ENCODE assay signal across 9 cellular contexts in the genomic region with DNA sequence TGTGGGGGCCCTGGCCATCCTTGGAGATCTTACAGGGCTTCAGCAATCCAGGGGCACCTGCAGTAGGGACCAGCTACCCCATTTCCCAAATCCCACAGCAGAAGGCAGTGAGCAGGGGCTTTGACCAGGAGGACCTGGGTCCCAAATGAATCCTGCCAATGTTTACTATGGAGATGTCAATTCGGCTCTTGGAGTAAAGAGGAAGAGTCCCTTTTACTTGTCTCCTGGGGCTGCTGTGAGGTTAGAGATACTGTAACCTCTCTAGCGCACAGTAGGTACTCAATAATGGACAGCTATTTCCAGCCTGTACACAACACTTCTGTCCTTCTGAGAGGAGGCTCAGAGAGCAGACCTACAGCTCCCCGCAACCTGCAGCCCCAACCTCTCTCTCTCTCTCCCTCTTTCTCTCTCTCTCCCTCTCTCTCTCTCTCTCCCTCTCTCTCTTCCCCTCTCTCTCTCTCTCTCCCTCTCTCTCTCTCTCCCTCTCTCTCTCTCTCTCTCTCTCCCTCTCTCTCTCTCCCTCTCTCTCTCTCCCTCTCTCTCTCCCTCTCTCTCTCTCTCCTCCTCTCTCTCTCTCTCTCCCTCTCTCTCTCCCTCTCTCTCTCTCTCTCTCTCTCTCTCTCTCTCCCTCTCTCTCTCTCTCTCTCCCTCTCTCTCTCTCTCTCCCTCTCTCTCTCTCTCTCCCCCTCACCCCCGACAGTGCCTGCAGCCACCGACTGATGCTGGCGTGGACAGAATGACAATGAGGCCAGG. TPM values are rescaled to one million over a fixed set of nuclear protein-coding genes. Genes with fewer than 3 reads are reported as not detected.
DNase-seq lines count a peak whose midpoint lies in the region; ATAC-seq, FAIRE-seq and TF ChIP-seq lines count a peak whose summit lies in the region.
"Not testable (repeated sequence)": the region's sequence is repeated elsewhere in the genome, so short reads cannot be mapped to it uniquely, and the experiment has no call there.
"Had no signal": no experiment of that assay in that cellular context is flagged by ENCODE, and none has a peak within 500 bp of the region (broad histone marks: within the 10 kb centered on the region; RNA-seq: fewer than 3 reads in every experiment).

No MANE protein-coding gene starts in this region.

- not testable (repeated sequence) for H3K79me1 ChIP-seq in H1 (ENCODE audit: low read depth, low read length)

- H3K27ac ChIP-seq in AG04450 (ENCODE audit: low read depth, low read length) (peak overlapping the region; percentile 89), HCT116 (ENCODE audit: low read depth, low read length) (peak overlapping the region; percentile 100), PC-9 (peak overlapping the region; percentile 99), keratinocyte (ENCODE audit: control insufficient read depth, insufficient read depth, low read length) (peak overlapping the region; percentile 90)
- H3K27ac ChIP-seq in H1 (ENCODE audit: low read depth, low read length), result not testable (repeated sequence)

- not testable (repeated sequence) for H3K9me1 ChIP-seq in keratinocyte (ENCODE audit: control insufficient read depth, extremely low read depth, insufficient read depth, low read length)

- H3K9ac ChIP-seq in HCT116 (ENCODE audit: low read length) (peak overlapping the region; percentile 81), keratinocyte (ENCODE audit: control insufficient read depth, extremely low read depth, insufficient read depth, low read length) (peak overlapping the region; percentile 52)
- not testable (repeated sequence) for H3K9ac ChIP-seq in H1 (replicated peaks in 1 of 4; ENCODE audit: extremely low read depth in 1 of 4, low read depth in 3 of 4, low read length in 3 of 4)

- not testable (repeated sequence) for TF ChIP-seq EP300 in H1 (IDR thresholded peaks at IDR 0.05; ENCODE audit: borderline replicate concordance in 1 of 2, low read depth in 2 of 2, low read length in 2 of 2)

- not testable (repeated sequence) for H3K18ac ChIP-seq in H1 (ENCODE audit: extremely low read depth, low read length)

- H3K36me3 Mint-ChIP-seq in neural crest cell (ENCODE audit: low read depth); stimulated activated effector memory CD8-positive, alpha-beta T cell treated with anti-CD3 and anti-CD28 coated beads, Interleukin-12 subunit alpha, Interleukin-12 subunit beta, amount 100 ng/mL, for 72 hours: not testable (repeated sequence)

- H3K36me3 ChIP-seq in HCT116 (ENCODE audit: control insufficient read depth in 1 of 2, insufficient read depth in 2 of 2, low read length in 2 of 2); PC-9 (ENCODE audit: low read depth); H1 (ENCODE audit: control insufficient read depth in 2 of 4, insufficient read depth in 4 of 4, low read length in 3 of 4); keratinocyte (ENCODE audit: control insufficient read depth in 2 of 2, extremely low read depth in 1 of 2, insufficient read depth in 2 of 2, low read length in 2 of 2): not testable (repeated sequence)

- TSS peak; percentile 93 for BruUV-seq in HCT116 (replicated peaks; lab: Mats Ljungman, UMichigan)
- TSS peak; percentile 97 for BruUV-seq in PC-9 (replicated peaks; lab: Mats Ljungman, UMichigan)

- H3K23ac ChIP-seq in H1 (ENCODE audit: insufficient read length), result not testable (repeated sequence)

- H3K4ac ChIP-seq in H1 (replicated peaks; ENCODE audit: insufficient read length, low read depth, low read length), result not testable (repeated sequence)

- H3K4me1 ChIP-seq in HCT116 (ENCODE audit: control insufficient read depth in 1 of 2, insufficient read depth in 2 of 2, low read length in 2 of 2), result peaks cover 91 to 100% of the 10 kb centered on the region in 2 experiments
- H3K4me1 ChIP-seq in PC-9 (replicated peaks; ENCODE audit: insufficient read depth), result peaks cover 91% of the 10 kb centered on the region
- peaks cover 7 to 29% (median 13%) of the 10 kb centered on the region in 4 experiments for H3K4me1 ChIP-seq in H1 (replicated peaks in 1 of 4; ENCODE audit: control insufficient read depth in 3 of 4, insufficient read depth in 4 of 4, low read length in 3 of 4)
- peaks cover 60% of the 10 kb centered on the region for H3K4me1 ChIP-seq in keratinocyte (ENCODE audit: control insufficient read depth, extremely low read depth, insufficient read depth, low read length)

- H3F3A ChIP-seq in PC-9 (ENCODE audit: insufficient read depth, low read depth), result peaks cover 68% of the 10 kb centered on the region

- H3K23me2 ChIP-seq in H1 (ENCODE audit: low read depth, low read length), result not testable (repeated sequence)

- not testable (repeated sequence) for H2BK120ac ChIP-seq in H1 (replicated peaks; ENCODE audit: low read depth, low read length)

- CTCF ChIA-PET in AG04450 (lab: Charles Lee), result not testable (repeated sequence)
- CTCF ChIA-PET in HCT116 (lab: Charles Lee), result interaction anchor here (1.1 to 5.7 kb wide), 4 partner anchors 12 to 238 kb away, joined by 3 to 101 read pairs (median 9); no protein-coding TSS in a partner anchor
- CTCF ChIA-PET in PC-9 (lab: Charles Lee), result interaction anchor here (0.6 to 0.7 kb wide), 4 partner anchors 9 to 89 kb away, joined by 3 to 12 read pairs (median 3); no protein-coding TSS in a partner anchor
- CTCF ChIA-PET in H1 (lab: Charles Lee; ENCODE audit: partially characterized antibody), result interaction anchor here (0.6 to 7.5 kb wide), 5 partner anchors 12 to 191 kb away, joined by 3 to 61 read pairs (median 3); no protein-coding TSS in a partner anchor

- not testable (repeated sequence) for H4K5ac ChIP-seq in H1 (ENCODE audit: insufficient read length, low read depth, low read length)

- H4K91ac ChIP-seq in H1 (replicated peaks; ENCODE audit: insufficient read length, low read length), result not testable (repeated sequence)

- not testable (repeated sequence) for H4K20me1 ChIP-seq in HCT116 (ENCODE audit: insufficient read depth); PC-9 (ENCODE audit: insufficient read depth); H1 (replicated peaks in 1 of 2; ENCODE audit: control insufficient read depth in 1 of 2, insufficient read depth in 2 of 2, low read length in 2 of 2); keratinocyte (ENCODE audit: control insufficient read depth, extremely low read depth, insufficient read depth, low read length)

- not testable (repeated sequence) for H3K4me3 Mint-ChIP-seq in neural crest cell; stimulated activated effector memory CD8-positive, alpha-beta T cell treated with anti-CD3 and anti-CD28 coated beads, Interleukin-12 subunit alpha, Interleukin-12 subunit beta, amount 100 ng/mL, for 72 hours

- RAD21 ChIA-PET in HCT116 (lab: Charles Lee; ENCODE audit: low non-redundant PET in 1 of 2, low total read pairs in 2 of 2, uncharacterized antibody in 2 of 2, unreplicated experiment in 2 of 2), result interaction anchor here (1.0 to 3.7 kb wide), 8 partner anchors 11 to 129 kb away, joined by 3 to 24 read pairs (median 6); no protein-coding TSS in a partner anchor

- dilution Hi-C loops in keratinocyte (cut with MboI; ENCODE audit: extremely low pct_ligation_motif_present, low sequenced_read_pairs), result not testable (repeated sequence)

- H3K27me3 Mint-ChIP-seq in neural crest cell (ENCODE audit: low read depth), result peaks cover 94% of the 10 kb centered on the region

- H3K4me1 Mint-ChIP-seq in neural crest cell, result peaks cover 13% of the 10 kb centered on the region
- peaks cover 13% of the 10 kb centered on the region for H3K4me1 Mint-ChIP-seq in stimulated activated effector memory CD8-positive, alpha-beta T cell treated with anti-CD3 and anti-CD28 coated beads, Interleukin-12 subunit alpha, Interleukin-12 subunit beta, amount 100 ng/mL, for 72 hours

- intact Hi-C loops in HCT116 (cut with micrococcal nuclease), result loop anchor here (1.0 to 2.0 kb wide), 2 partner anchors 12 to 128 kb away; no protein-coding TSS in a partner anchor
- intact Hi-C loops in PC-9 (cut with micrococcal nuclease; ENCODE audit: unreplicated experiment), result loop anchor here (1.0 to 2.0 kb wide), 3 partner anchors 9 to 104 kb away; no protein-coding TSS in a partner anchor

- not testable (repeated sequence) for H2BK20ac ChIP-seq in H1 (ENCODE audit: low read length)

- H3K14ac ChIP-seq in H1 (ENCODE audit: insufficient read length), result not testable (repeated sequence)

- DNase-seq in AG04450 (ENCODE audit: low read depth, low spot score); HCT116 (ENCODE audit: low read depth, low spot score); PC-9; H1 (ENCODE audit: low read depth in 1 of 2, low spot score in 2 of 2); keratinocyte (ENCODE audit: low read depth, low spot score); neural crest cell (ENCODE audit: low read depth, low spot score); stimulated activated effector memory CD8-positive, alpha-beta T cell treated with anti-CD3 and anti-CD28 coated beads, Interleukin-12 subunit alpha, Interleukin-12 subunit beta, amount 100 ng/mL, for 72 hours (ENCODE audit: low spot score in 2 of 2): not testable (repeated sequence)
- peak; percentile 52 for DNase-seq in astrocyte of the hippocampus (ENCODE audit: low read depth, low spot score)

- H3K56ac ChIP-seq in H1 (replicated peaks; ENCODE audit: insufficient read length, low read depth, low read length), result not testable (repeated sequence)

- not testable (repeated sequence) for TF ChIP-seq RAD21 in HCT116 (IDR thresholded peaks at IDR 0.05; ENCODE audit: low read depth); H1 (IDR thresholded peaks at IDR 0.05 in 1 of 2, conservative IDR thresholded peaks at IDR 0.05 in 1 of 2; ENCODE audit: low read depth in 2 of 2, low read length in 2 of 2)

- not testable (repeated sequence) for H3K4me3 ChIP-seq in AG04450 (ENCODE audit: low read depth, low read length); H1 (ENCODE audit: extremely low read depth in 1 of 4, insufficient read depth in 2 of 4, low read depth in 3 of 4, low read length in 4 of 4)
- H3K4me3 ChIP-seq in HCT116 (replicated peaks in 1 of 2; ENCODE audit: low read depth in 1 of 2, low read length in 2 of 2) (peak overlapping the region; percentile 0 to 40; a peak in 3 of 4 replicates), PC-9 (peak overlapping the region; percentile 19; the same call in 1 of the 2 replicates), keratinocyte (ENCODE audit: control insufficient read depth in 2 of 3, extremely low read depth in 1 of 3, insufficient read depth in 2 of 3, low read depth in 1 of 3, low read length in 3 of 3) (peak overlapping the region in 1 of 3 experiments; percentile 25)

- not testable (repeated sequence) for H3K79me2 ChIP-seq in HCT116 (ENCODE audit: insufficient read depth, low read length); PC-9 (ENCODE audit: low read depth); H1 (ENCODE audit: control insufficient read depth in 1 of 2, insufficient read depth in 2 of 2, low read length in 2 of 2); keratinocyte (ENCODE audit: control insufficient read depth, insufficient read depth, low read length)

- H2BK15ac ChIP-seq in H1 (ENCODE audit: low read length), result not testable (repeated sequence)

- not testable (repeated sequence) for H3K9me2 ChIP-seq in HCT116 (ENCODE audit: insufficient read depth); PC-9 (ENCODE audit: insufficient read depth)

- not testable (repeated sequence) for H3K9me3 Mint-ChIP-seq in neural crest cell; stimulated activated effector memory CD8-positive, alpha-beta T cell treated with anti-CD3 and anti-CD28 coated beads, Interleukin-12 subunit alpha, Interleukin-12 subunit beta, amount 100 ng/mL, for 72 hours

- peak overlapping the region; percentile 19 for H3K27ac Mint-ChIP-seq in neural crest cell (ENCODE audit: unreplicated experiment)
- H3K27ac Mint-ChIP-seq in stimulated activated effector memory CD8-positive, alpha-beta T cell treated with anti-CD3 and anti-CD28 coated beads, Interleukin-12 subunit alpha, Interleukin-12 subunit beta, amount 100 ng/mL, for 72 hours, result peak overlapping the region; percentile 18

- POLR2A ChIA-PET in AG04450 (lab: Yijun Ruan, JAX) (interaction anchor here (0.7 to 1.1 kb wide), 3 partner anchors 17 to 104 kb away, joined by 3 to 7 read pairs (median 5); no protein-coding TSS in a partner anchor), HCT116 (lab: Charles Lee) (interaction anchor here (0.9 to 6.8 kb wide), 7 partner anchors 11 to 127 kb away, joined by 3 to 152 read pairs (median 4); no protein-coding TSS in a partner anchor), PC-9 (lab: Charles Lee; ENCODE audit: unreplicated experiment) (interaction anchor here (0.5 to 0.6 kb wide), 2 partner anchors 150 to 478 kb away, joined by 3 read pairs; no protein-coding TSS in a partner anchor), H1 (lab: Charles Lee; ENCODE audit: partially characterized antibody) (interaction anchor here (1.1 kb wide), 1 partner anchor 9 kb away, joined by 3 read pairs; no protein-coding TSS in a partner anchor)

- H2AFZ ChIP-seq in HCT116 (ENCODE audit: low read depth, low read length, poor library complexity, severe bottlenecking); PC-9; H1 (ENCODE audit: low read length); keratinocyte (ENCODE audit: control insufficient read depth, low read length): not testable (repeated sequence)

- not testable (repeated sequence) for H4K8ac ChIP-seq in H1 (ENCODE audit: extremely low read depth, insufficient read depth, low read length)

- not testable (repeated sequence) for H2BK12ac ChIP-seq in H1 (ENCODE audit: low read depth, low read length)

- TF ChIP-seq CTCF in AG04450 (IDR thresholded peaks at IDR 0.05; ENCODE audit: low read depth, low read length); H1 (IDR thresholded peaks at IDR 0.05; ENCODE audit: control extremely low read depth in 1 of 3, insufficient read depth in 1 of 3, low read depth in 1 of 3, low read length in 3 of 3); keratinocyte (optimal IDR thresholded peaks at IDR 0.05 in 1 of 3, IDR thresholded peaks at IDR 0.05 in 1 of 3, conservative IDR thresholded peaks at IDR 0.05 in 1 of 3; ENCODE audit: extremely low read depth in 1 of 3, insufficient read depth in 2 of 3, low read length in 3 of 3); neural crest cell (conservative IDR thresholded peaks at IDR 0.05): not testable (repeated sequence)
- peak in 1 of 3 experiments; percentile 50; a peak in 2 of 6 replicates for TF ChIP-seq CTCF in HCT116 (IDR thresholded peaks at IDR 0.05 in 2 of 3, conservative IDR thresholded peaks at IDR 0.05 in 1 of 3; ENCODE audit: borderline replicate concordance in 1 of 3, insufficient read depth in 1 of 3, low read depth in 2 of 3, low read length in 2 of 3)
- peak; percentile 95 for TF ChIP-seq CTCF in PC-9 (conservative IDR thresholded peaks at IDR 0.05)

- not testable (repeated sequence) for TF ChIP-seq POLR2A in HCT116 (IDR thresholded peaks at IDR 0.05; ENCODE audit: borderline replicate concordance, extremely low read depth, insufficient read depth, insufficient read length); H1 (IDR thresholded peaks at IDR 0.05; ENCODE audit: control extremely low read depth in 1 of 2, low read depth in 2 of 2, low read length in 2 of 2)

- FAIRE-seq in H1 (lab: Jason Lieb, UNC), result not testable (repeated sequence)
- FAIRE-seq in keratinocyte (lab: Jason Lieb, UNC), result peak; percentile 5

- H3K4me2 ChIP-seq in HCT116 (ENCODE audit: low read length) (peak overlapping the region; percentile 83), PC-9 (peak overlapping the region; percentile 73), keratinocyte (ENCODE audit: control insufficient read depth, extremely low read depth, insufficient read depth, low read depth, low read length) (peak overlapping the region; percentile 69)
- H3K4me2 ChIP-seq in H1 (ENCODE audit: insufficient read depth in 1 of 2, low read depth in 2 of 2, low read length in 2 of 2), result not testable (repeated sequence)

- not testable (repeated sequence) for H3K27me3 ChIP-seq in AG04450 (ENCODE audit: control insufficient read depth, insufficient read depth, low read length); HCT116 (ENCODE audit: insufficient read depth, low read length); PC-9 (ENCODE audit: insufficient read depth, low read depth); keratinocyte (ENCODE audit: control insufficient read depth, extremely low read depth, insufficient read depth, low read length)
- peaks cover 0 to 29% (median 19%) of the 10 kb centered on the region in 4 experiments; a peak in 6 of 7 replicates for H3K27me3 ChIP-seq in H1 (replicated peaks in 1 of 4; ENCODE audit: control insufficient read depth in 3 of 4, extremely low read depth in 1 of 4, insufficient read depth in 3 of 4, low read length in 3 of 4)

- H2AK5ac ChIP-seq in H1 (ENCODE audit: low read depth, low read length), result not testable (repeated sequence)

- ATAC-seq in HCT116; stimulated activated effector memory CD8-positive, alpha-beta T cell treated with anti-CD3 and anti-CD28 coated beads, Interleukin-12 subunit alpha, Interleukin-12 subunit beta, amount 100 ng/mL, for 72 hours: not testable (repeated sequence)

- H2BK5ac ChIP-seq in H1 (ENCODE audit: low read depth, low read length), result not testable (repeated sequence)

- H3K9me3 ChIP-seq in AG04450 (ENCODE audit: control insufficient read depth, insufficient read depth, low read length); HCT116 (ENCODE audit: control insufficient read depth in 1 of 2, insufficient read depth in 1 of 2, low read depth in 1 of 2, low read length in 2 of 2); PC-9 (ENCODE audit: insufficient read depth, low read depth); H1 (ENCODE audit: insufficient read depth in 2 of 2, low read depth in 1 of 2, low read length in 1 of 2); keratinocyte (ENCODE audit: control insufficient read depth, low read depth, low read length): not testable (repeated sequence)

- 84% methylated on average over 3 of the region's 6 CpGs; no CpG with 5 or more reads in 1 of the 2 experiments for WGBS in H1 (ENCODE audit: extremely low coverage in 1 of 2, insufficient coverage in 1 of 2, insufficient read length in 1 of 2, insufficient replicate concordance in 2 of 2, low coverage in 1 of 2, low lambda C conversion rate in 2 of 2, missing lambda C conversion rate in 1 of 2), 2 experiments

RNA-seq across cellular contexts. Expression of a gene that starts 46.4 kb away (rescaled TPM):
- polyA plus RNA-seq in AG04450 (2011; rRNA removed) (0.33 and 0.82 TPM in 2 replicates), H1 (2011; rRNA removed) (0.08 and 0.09 TPM in 2 replicates), keratinocyte (0.05 to 0.12 TPM (median 0.06 TPM) in 3 replicates)
- 0.48 and 3.1 TPM in 2 replicates for polyA minus RNA-seq in AG04450 (2011; rRNA and poly(A)+ RNA removed)
- total RNA-seq in HCT116 (2021; ENCODE audit: unreplicated experiment) (3.8 TPM), PC-9 (2021) (not detected in 2 replicates), neural crest cell (not detected in 2 replicates)
- polyA plus RNA-seq in HCT116 (2012), result 4.9 and 6.4 TPM in 2 replicates
- total RNA-seq in H1 (2021; fragmentation: NEBNext Ultra II Directional; extraction: Animal tissue kit (Norgen Biotek cat#: 25700)), result not detected in 2 replicates
- polyA plus RNA-seq in H1 (2011; cell fraction: cytosol; rRNA removed), result 0.43 TPM
- 0.16 TPM for polyA plus RNA-seq in H1 (2011; cell fraction: nucleus; rRNA removed)
- 0.07 to 0.11 TPM in 2 of 4 replicates, not detected in the others for polyA plus RNA-seq in H1 (2012, experiment 1 of 2)
- polyA plus RNA-seq in H1 (2012, experiment 2 of 2), result not detected
- polyA plus RNA-seq in H1 (2013, experiment 1 of 2), result 0.02 TPM
- 0.04 TPM for polyA plus RNA-seq in H1 (2013, experiment 2 of 2)
- 0.10 TPM in 1 of 2 replicates, not detected in the other for polyA minus RNA-seq in H1 (2011; rRNA and poly(A)+ RNA removed)
- not detected for polyA minus RNA-seq in H1 (2011; cell fraction: cytosol; rRNA and poly(A)+ RNA removed)
- not detected for polyA minus RNA-seq in H1 (2011; cell fraction: nucleus; rRNA and poly(A)+ RNA removed)
- not detected for polyA plus RNA-seq in keratinocyte (2011; ENCODE audit: low read depth)
- polyA plus RNA-seq in keratinocyte (2011; cell fraction: cytosol; rRNA removed), result 0.02 TPM in 1 of 2 replicates, not detected in the other
- polyA plus RNA-seq in keratinocyte (2011; cell fraction: nucleus; rRNA removed), result 0.09 TPM in 1 of 2 replicates, not detected in the other
- polyA plus RNA-seq in keratinocyte (2012; ENCODE audit: low replicate concordance), result not detected in 2 replicates
- polyA minus RNA-seq in keratinocyte, result not detected in 3 replicates
- polyA minus RNA-seq in keratinocyte (2011; cell fraction: cytosol; rRNA and poly(A)+ RNA removed), result not detected
- polyA minus RNA-seq in keratinocyte (2011; cell fraction: nucleus; rRNA and poly(A)+ RNA removed), result not detected in 2 replicates
- total RNA-seq: G401 had no signal
